15 cellular contexts compared by ENCODE assay signal in the genomic region with DNA sequence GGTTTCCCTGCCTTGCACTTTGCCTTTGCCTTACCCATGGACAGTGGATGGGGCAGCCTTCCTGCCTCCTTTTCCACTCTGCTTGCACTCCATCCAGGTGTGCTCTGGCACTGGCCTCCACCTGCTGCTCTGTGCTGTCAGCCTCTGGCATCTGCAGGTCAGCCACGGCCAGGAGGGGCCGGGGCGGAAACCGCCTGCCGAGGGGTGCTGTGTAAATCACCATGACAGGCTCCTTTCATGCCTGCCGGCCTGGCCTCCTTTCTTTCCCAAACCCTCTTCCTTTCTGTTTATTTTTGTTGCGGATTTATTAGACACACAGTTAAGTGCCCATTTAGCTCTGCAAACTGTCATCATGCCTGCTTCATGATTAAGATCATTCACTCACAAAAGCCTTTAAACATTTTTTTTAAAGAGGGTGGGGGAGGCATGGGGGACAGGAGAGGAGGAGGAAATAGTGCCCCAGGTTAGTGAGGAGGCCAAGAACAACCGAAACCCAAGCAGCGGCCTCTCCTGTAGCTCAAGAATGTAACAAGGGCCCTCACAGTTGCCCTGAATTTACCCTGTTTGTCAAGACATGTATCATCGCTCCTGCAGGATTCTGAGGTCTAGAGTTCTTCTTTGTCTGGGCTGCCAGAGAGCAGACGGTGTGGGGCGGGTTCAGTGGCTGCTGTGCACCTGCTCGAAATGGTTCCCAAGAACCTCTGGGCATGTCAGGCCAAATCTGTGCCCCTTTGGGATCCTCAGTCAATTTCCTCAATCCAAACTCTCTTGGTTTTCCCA.
DNase-seq lines count a peak whose midpoint lies in the region; TF ChIP-seq lines count a peak whose summit lies in the region.
"Had no signal": no experiment of that assay in that cellular context is flagged by ENCODE, and none has a peak within 500 bp of the region (broad histone marks: within the 10 kb centered on the region; RNA-seq: fewer than 3 reads in every experiment).

No MANE protein-coding gene starts in this region.

- H3K4me1 ChIP-seq in esophagus squamous epithelium = peaks cover 6 to 49% (median 17%) of the 10 kb centered on the region in 3 donors
- H3K4me1 ChIP-seq in suprapubic skin = no peaks in the 10 kb centered on the region
- H3K4me1 ChIP-seq: psoas muscle had no signal

- no peak for TF ChIP-seq EP300 in suprapubic skin (IDR thresholded peaks at IDR 0.05)

- no peaks in the 10 kb centered on the region for H3K9me3 ChIP-seq in esophagus squamous epithelium
- H3K9me3 ChIP-seq in suprapubic skin = no peaks in the 10 kb centered on the region
- H3K9me3 ChIP-seq: psoas muscle, SK-N-SH had no signal

- intact Hi-C loops in esophagus squamous epithelium (cut with DNase I) = no loop called here

- in situ Hi-C loops in KBM-7 (cut with MboI; ENCODE audit: low pct_unique_long_range_greater_than_20kb, low sequenced_read_pairs) = no loop called here

- peak; percentile 89 for DNase-seq in HT-29 (ENCODE audit: low spot score)
- DNase-seq in NCI-H345 treated with DMSO at 0.1 percent for 48 hours (lab: John Stamatoyannopoulos, UW; ENCODE audit: unreplicated experiment) = peak; percentile 22
- no peak for DNase-seq in esophagus squamous epithelium (lab: John Stamatoyannopoulos, UW)
- DNase-seq in suprapubic skin (ENCODE audit: low spot score in 2 of 2) = no peak
- DNase-seq in activated CD4-positive, CD25-positive, alpha-beta regulatory T cell treated with anti-CD3 and anti-CD28 coated beads, Interleukin-2, amount 50 U/mL, for 72 hours = no peak
- DNase-seq in KBM-7 = no peak
- no peak for DNase-seq in T-helper 2 cell
- DNase-seq: activated naive CD4-positive, alpha-beta T cell treated with Interleukin-2 at 50 U/mL for 16 hours; C1 segment of cervical spinal cord; effector memory CD4-positive, alpha-beta T cell; kidney; NCI-H1436 treated with DMSO at 0.1 percent for 48 hours; psoas muscle; SK-N-SH; stimulated activated CD8-positive, alpha-beta memory T cell treated with anti-CD3 and anti-CD28 coated beads, Interleukin-4, amount 100 ng/mL, for 48 hours had no signal

- H3K36me3 ChIP-seq in esophagus squamous epithelium (peaks cover 0 to 13% (median 0%) of the 10 kb centered on the region in 3 donors), suprapubic skin (no peaks in the 10 kb centered on the region)

- no peak overlapping the region for H3K4me3 ChIP-seq in esophagus squamous epithelium
- no peak overlapping the region for H3K4me3 ChIP-seq in suprapubic skin
- H3K4me3 ChIP-seq: psoas muscle had no signal

- 35 to 66% methylated on average over 8 to 13 of the region's 13 CpGs for WGBS in esophagus squamous epithelium, 2 donors
- WGBS in suprapubic skin = 52% methylated on average over 13 of the region's 13 CpGs

- H3K27me3 ChIP-seq in esophagus squamous epithelium (no peaks in the 10 kb centered on the region), suprapubic skin (no peaks in the 10 kb centered on the region)

- TF ChIP-seq CTCF in esophagus squamous epithelium (IDR thresholded peaks at IDR 0.05) (no peak), suprapubic skin (IDR thresholded peaks at IDR 0.05) (no peak)

- TF ChIP-seq POLR2A in esophagus squamous epithelium (IDR thresholded peaks at IDR 0.05) (no peak), suprapubic skin (IDR thresholded peaks at IDR 0.05) (no peak)

- peak overlapping the region; percentile 12 to 79 (median 36) for H3K27ac ChIP-seq in esophagus squamous epithelium
- H3K27ac ChIP-seq in suprapubic skin = peak overlapping the region; percentile 59
- H3K27ac ChIP-seq: psoas muscle had no signal

Comparison
In these comparisons a context has a peak if more than half of its experiments do, and no peak if none do; other contexts are left out.
1. DNase-seq: peak in HT-29 (single experiment) and NCI-H345 treated with DMSO at 0.1 percent for 48 hours (single experiment); none in esophagus squamous epithelium (single experiment), suprapubic skin (0 of 2), activated CD4-positive, CD25-positive, alpha-beta regulatory T cell treated with anti-CD3 and anti-CD28 coated beads, Interleukin-2, amount 50 U/mL, for 72 hours (single experiment), KBM-7 (single experiment) and T-helper 2 cell (0 of 5).